In the genomic region with DNA sequence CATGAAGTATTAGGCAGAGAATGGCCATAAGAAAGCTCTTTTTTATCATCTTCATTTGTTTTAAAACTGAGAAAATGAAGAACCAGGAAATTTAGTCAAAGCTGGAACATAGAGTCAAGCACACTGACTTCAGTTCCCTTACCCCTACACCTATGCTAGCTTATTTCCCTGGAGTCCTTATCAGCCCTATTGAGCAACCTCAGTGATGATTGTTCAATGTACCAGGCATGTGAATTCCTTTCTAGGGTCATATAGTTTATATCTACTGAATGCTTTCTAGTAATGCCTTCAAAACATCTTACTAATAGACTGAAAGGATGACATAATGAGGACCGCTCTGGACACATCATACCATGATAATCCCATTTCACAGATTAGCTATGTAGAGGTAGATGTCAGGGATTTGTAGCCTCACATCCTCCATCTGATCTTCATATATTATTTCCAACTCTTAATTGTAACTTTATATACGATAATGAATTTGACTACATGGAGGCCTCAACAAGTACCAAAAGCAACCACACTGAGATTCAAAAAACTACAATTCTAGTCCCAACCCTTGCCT, we compare ENCODE assay signal across 18 cellular contexts.
DNase-seq lines count a peak whose midpoint lies in the region; ATAC-seq, FAIRE-seq and TF ChIP-seq lines count a peak whose summit lies in the region.
"Had no signal": no experiment of that assay in that cellular context is flagged by ENCODE, and none has a peak within 500 bp of the region (broad histone marks: within the 10 kb centered on the region; RNA-seq: fewer than 3 reads in every experiment).

No MANE protein-coding gene starts in this region.

- no peaks in the 10 kb centered on the region for H3K79me2 ChIP-seq in HepG2 (ENCODE audit: insufficient read depth, low read length)

- no peak overlapping the region for H3K4me2 ChIP-seq in HepG2 (ENCODE audit: low read depth, low read length)
- H3K4me2 ChIP-seq: BLaER1, GM23338 had no signal

- H3K4me1 ChIP-seq in HepG2 (ENCODE audit: insufficient read depth, low read length) = no peaks in the 10 kb centered on the region
- H3K4me1 ChIP-seq in small intestine (ENCODE audit: control insufficient read depth in 2 of 2, insufficient read depth in 1 of 2, low read depth in 1 of 2, low read length in 1 of 2) = peaks cover 0 to 4% of the 10 kb centered on the region in 2 donors
- H3K4me1 ChIP-seq: BLaER1 had no signal

- 35% methylated on average over 2 of the region's 2 CpGs for WGBS in HepG2 (ENCODE audit: low lambda C conversion rate)
- 78 to 90% (median 79%) methylated on average over 2 of the region's 2 CpGs for WGBS in small intestine, 3 donors

- no peak overlapping the region for H2AFZ ChIP-seq in HepG2 (ENCODE audit: low read length)
- H2AFZ ChIP-seq: GM23338 had no signal

- in situ Hi-C loops in HepG2 (cut with HindIII; ENCODE audit: extremely low pct_ligation_motif_present, low pct_unique_long_range_greater_than_20kb) = no loop called here

- BruUV-seq in HepG2 (replicated peaks; lab: Mats Ljungman, UMichigan) = no TSS peak

- no peak overlapping the region for H3K4me3 Mint-ChIP-seq in stimulated activated naive CD8-positive, alpha-beta T cell treated with anti-CD3 and anti-CD28 coated beads, Interleukin-15, amount 100 ng/mL, for 72 hours
- H3K4me3 Mint-ChIP-seq: CD4-positive, CD25-positive, alpha-beta regulatory T cell; GM23338 had no signal

- peak overlapping the region; percentile 34 to 38 for H3K27ac Mint-ChIP-seq in stimulated activated naive CD8-positive, alpha-beta T cell treated with anti-CD3 and anti-CD28 coated beads, Interleukin-15, amount 100 ng/mL, for 72 hours
- H3K27ac Mint-ChIP-seq: CD4-positive, CD25-positive, alpha-beta regulatory T cell; GM23338 had no signal

- no peak for TF ChIP-seq CTCF in bronchial epithelial cell (IDR thresholded peaks at IDR 0.05; ENCODE audit: insufficient read depth, low read length, severe bottlenecking)
- no peak for TF ChIP-seq CTCF in HepG2 (CRISPR knock-in tag; IDR thresholded peaks at IDR 0.05)

- TF ChIP-seq EP300 in HepG2 (IDR thresholded peaks at IDR 0.05; ENCODE audit: low read depth in 2 of 2, low read length in 2 of 2) (no peak), HepG2 (CRISPR knock-in tag; IDR thresholded peaks at IDR 0.05; ENCODE audit: borderline replicate concordance) (no peak)

- H3K36me3 ChIP-seq in bronchial epithelial cell (ENCODE audit: control insufficient read depth, insufficient read depth, low read length) = no peaks in the 10 kb centered on the region
- H3K36me3 ChIP-seq in HepG2 (replicated peaks in 1 of 2; ENCODE audit: control insufficient read depth in 1 of 2, insufficient read depth in 2 of 2, low read length in 2 of 2) = no peaks in the 10 kb centered on the region
- no peaks in the 10 kb centered on the region for H3K36me3 ChIP-seq in small intestine (ENCODE audit: control insufficient read depth in 2 of 2, insufficient read depth in 2 of 2, low read length in 2 of 2)
- H3K36me3 ChIP-seq: BLaER1 had no signal

- no peak for TF ChIP-seq POLR2A in HepG2 (IDR thresholded peaks at IDR 0.05; ENCODE audit: insufficient read depth in 1 of 2, low read depth in 2 of 2, low read length in 2 of 2)

- CTCF ChIA-PET in HepG2 (lab: Yijun Ruan, JAX; ENCODE audit: low intra/inter-chr PET ratio, low total read pairs) = no interaction called here

- POLR2A ChIA-PET in HepG2 (lab: Yijun Ruan, JAX) = no interaction called here

- H3K9me3 ChIP-seq in HepG2 (ENCODE audit: low read length) (no peaks in the 10 kb centered on the region), small intestine (ENCODE audit: control insufficient read depth, low read depth) (no peaks in the 10 kb centered on the region)
- H3K9me3 ChIP-seq: BLaER1 had no signal

- intact Hi-C loops in HepG2 (cut with micrococcal nuclease; ENCODE audit: unreplicated experiment) = no loop called here

- no peaks in the 10 kb centered on the region for H4K20me1 ChIP-seq in HepG2 (ENCODE audit: insufficient read depth, low read length)
- H4K20me1 ChIP-seq: BLaER1 had no signal

- no peak overlapping the region for H3K9ac ChIP-seq in HepG2 (ENCODE audit: insufficient read depth, low read depth, low read length)
- H3K9ac ChIP-seq: BLaER1 had no signal

- H3K27me3 Mint-ChIP-seq in stimulated activated naive CD8-positive, alpha-beta T cell treated with anti-CD3 and anti-CD28 coated beads, Interleukin-15, amount 100 ng/mL, for 72 hours = no peaks in the 10 kb centered on the region

- DNase-seq in stimulated activated naive CD8-positive, alpha-beta T cell treated with anti-CD3 and anti-CD28 coated beads, Interleukin-15, amount 100 ng/mL, for 72 hours = no peak
- no peak for DNase-seq in stimulated activated naive CD8-positive, alpha-beta T cell treated with anti-CD3 and anti-CD28 coated beads, Interleukin-15, Interleukin-2, amounts not matched to agents 100 U/mL and 50 U/mL, for 24 hours
- peak; percentile 71 for DNase-seq in bronchial epithelial cell (ENCODE audit: low read depth)
- DNase-seq in HepG2 (ENCODE audit: low spot score) = no peak
- peak; percentile 89 for DNase-seq in small intestine
- no peak for DNase-seq in frontal cortex (ENCODE audit: low spot score in 2 of 2)
- DNase-seq: AML-193; Calu3; CD4-positive, CD25-positive, alpha-beta regulatory T cell; DMS79; H7 had no signal

- H3K9me3 Mint-ChIP-seq in stimulated activated naive CD8-positive, alpha-beta T cell treated with anti-CD3 and anti-CD28 coated beads, Interleukin-15, amount 100 ng/mL, for 72 hours = no peaks in the 10 kb centered on the region
- H3K9me3 Mint-ChIP-seq: GM23338 had no signal

- no peak for FAIRE-seq in bronchial epithelial cell (lab: Jason Lieb, UNC)
- FAIRE-seq in HepG2 (lab: Jason Lieb, UNC) = no peak
- no peak for FAIRE-seq in small intestine (lab: Jason Lieb, UNC)
- FAIRE-seq in frontal cortex (lab: Jason Lieb, UNC) = no peak
- FAIRE-seq: GM12878, GM18507 had no signal

- TF ChIP-seq RAD21 in HepG2 (CRISPR knock-in tag; IDR thresholded peaks at IDR 0.05) = no peak

- H3K4me1 Mint-ChIP-seq in stimulated activated naive CD8-positive, alpha-beta T cell treated with anti-CD3 and anti-CD28 coated beads, Interleukin-15, amount 100 ng/mL, for 72 hours = no peaks in the 10 kb centered on the region
- H3K4me1 Mint-ChIP-seq: CD4-positive, CD25-positive, alpha-beta regulatory T cell had no signal

- H3K4me3 ChIP-seq in bronchial epithelial cell (ENCODE audit: low read depth, low read length) = no peak overlapping the region
- H3K4me3 ChIP-seq in HepG2 (replicated peaks in 1 of 3; ENCODE audit: insufficient read depth in 1 of 3, low read depth in 2 of 3, low read length in 3 of 3) = no peak overlapping the region
- no peak overlapping the region for H3K4me3 ChIP-seq in small intestine (ENCODE audit: low read depth in 1 of 2, low read length in 2 of 2)
- H3K4me3 ChIP-seq: BLaER1, GM12878, GM23338 had no signal

- H3K27ac ChIP-seq in HepG2 (ENCODE audit: extremely low read length, insufficient read depth, low read length) (no peak overlapping the region), small intestine (ENCODE audit: low read depth in 1 of 2, low read length in 1 of 2) (peak overlapping the region in 1 of 2 donors; percentile 30)
- H3K27ac ChIP-seq: 22Rv1, BLaER1 had no signal

- ATAC-seq in stimulated activated naive CD8-positive, alpha-beta T cell treated with anti-CD3 and anti-CD28 coated beads, Interleukin-15, amount 100 ng/mL, for 72 hours = no peak
- no peak for ATAC-seq in stimulated activated naive CD8-positive, alpha-beta T cell treated with anti-CD3 and anti-CD28 coated beads, Interleukin-15, Interleukin-2, amounts not matched to agents 100 U/mL and 50 U/mL, for 24 hours
- ATAC-seq in HepG2 (no peak), esophagus mucosa (no peak), HG02642 (IDR thresholded peaks at IDR 0.05; ENCODE audit: poor library complexity, unreplicated experiment) (no peak)
- ATAC-seq: GM12878, GM23338 had no signal

- H3K27me3 ChIP-seq in bronchial epithelial cell (ENCODE audit: control insufficient read depth, insufficient read depth, low read length) (no peaks in the 10 kb centered on the region), HepG2 (ENCODE audit: control insufficient read depth in 1 of 2, insufficient read depth in 2 of 2, low read length in 2 of 2) (no peaks in the 10 kb centered on the region), small intestine (ENCODE audit: control insufficient read depth in 2 of 2, insufficient read depth in 2 of 2, low read length in 2 of 2) (no peaks in the 10 kb centered on the region)
- H3K27me3 ChIP-seq: BLaER1 had no signal

TF ChIP-seq in HepG2, 621 proteins besides CTCF, POLR2A, EP300 and RAD21:
- no peak for TF ChIP-seq NBN (conservative IDR thresholded peaks at IDR 0.05)
- TF ChIP-seq CEBPB (IDR thresholded peaks at IDR 0.05; ENCODE audit: borderline replicate concordance, low read depth, low read length) = 0 out of 2 replicates have a peak, but pooled peaks have one; percentile 6
- 0 out of 2 replicates have a peak, but pooled peaks have one; percentile 12 for TF ChIP-seq ZNF629 (CRISPR knock-in tag; conservative IDR thresholded peaks at IDR 0.05)

Comparison
In these comparisons a context has a peak if more than half of its experiments do, and no peak if none do; other contexts are left out.
1. DNase-seq: peak in bronchial epithelial cell (single experiment) and small intestine (single experiment); none in stimulated activated naive CD8-positive, alpha-beta T cell treated with anti-CD3 and anti-CD28 coated beads, Interleukin-15, amount 100 ng/mL, for 72 hours (0 of 2), stimulated activated naive CD8-positive, alpha-beta T cell treated with anti-CD3 and anti-CD28 coated beads, Interleukin-15, Interleukin-2, amounts not matched to agents 100 U/mL and 50 U/mL, for 24 hours (single experiment), HepG2 (single experiment) and frontal cortex (0 of 2).